ENCODE assay signal across 19 cellular contexts in the genomic region with DNA sequence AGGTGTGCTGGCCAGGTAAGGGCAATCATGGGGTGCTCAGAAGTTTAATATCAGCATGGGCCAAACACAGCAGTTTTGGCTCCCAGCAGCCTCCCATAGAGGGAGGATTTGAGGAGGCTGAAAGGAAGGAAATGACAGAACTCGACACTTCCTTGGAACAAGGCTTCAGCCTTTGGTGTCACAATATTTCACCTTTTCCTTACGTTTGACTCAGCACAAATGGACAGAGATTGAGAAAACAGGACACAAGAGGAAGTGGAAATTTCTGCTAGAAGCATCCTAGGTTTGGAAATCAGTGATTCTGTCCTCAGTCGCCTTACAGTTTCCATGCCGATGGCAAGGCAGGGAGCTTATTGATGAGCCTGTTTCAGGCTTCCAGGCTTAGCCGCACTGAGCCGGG.
"Had no signal": no experiment of that assay in that cellular context is flagged by ENCODE, and none has a peak within 500 bp of the region (broad histone marks: within the 10 kb centered on the region; RNA-seq: fewer than 3 reads in every experiment).

No MANE protein-coding gene starts in this region.

- H3K9me3 ChIP-seq: adrenal gland, esophagus squamous epithelium, thyroid gland, uterus had no signal

- H3K36me3 Mint-ChIP-seq: activated naive CD4-positive, alpha-beta T cell treated with anti-CD3 and anti-CD28 coated beads, Interleukin-2, amount 50 U/mL, for 72 hours; memory B cell had no signal

- H3K4me1 Mint-ChIP-seq: memory B cell had no signal

- H3K4me3 Mint-ChIP-seq: activated T-cell treated with anti-CD3 and anti-CD28 coated beads, Interleukin-2, amount 50 U/mL, for 72 hours; memory B cell; naive thymus-derived CD4-positive, alpha-beta T cell had no signal

- H3K4me3 ChIP-seq: adrenal gland, esophagus squamous epithelium, thyroid gland, uterus had no signal

- H3K4me1 ChIP-seq: esophagus squamous epithelium, thyroid gland, uterus had no signal

- ATAC-seq: activated naive CD4-positive, alpha-beta T cell treated with anti-CD3 and anti-CD28 coated beads, Interleukin-2, amount 50 U/mL, for 72 hours; activated T-cell treated with anti-CD3 and anti-CD28 coated beads, Interleukin-2, amount 50 U/mL, for 72 hours; naive thymus-derived CD4-positive, alpha-beta T cell had no signal

- H3K27ac ChIP-seq: thyroid gland, uterus had no signal

- DNase-seq: activated CD4-positive, alpha-beta T cell treated with anti-CD3 and anti-CD28 coated beads, Interleukin-2, amount 50 U/mL, for 4 hours; activated effector memory CD4-positive, alpha-beta T cell treated with anti-CD3 and anti-CD28 coated beads, Interleukin-2, amount 50 U/mL, for 16 hours; activated T-cell treated with anti-CD3 and anti-CD28 coated beads, Interleukin-2, amount 50 U/mL, for 72 hours; adrenal gland; dermis blood vessel endothelial cell; effector memory CD4-positive, alpha-beta T cell; esophagus squamous epithelium; hippocampal formation; left cardiac atrium; naive thymus-derived CD4-positive, alpha-beta T cell; stimulated activated CD4-positive, alpha-beta T cell treated with anti-CD3 and anti-CD28 coated beads, Interleukin-12 subunit alpha, Interleukin-12 subunit beta, amount 100 ng/mL, for 4 hours; stimulated activated CD4-positive, alpha-beta T cell treated with anti-CD3 and anti-CD28 coated beads, Interleukin-2, amount 100 ng/mL, for 24 hours; stimulated activated naive CD4-positive, alpha-beta T cell treated with Interleukin-2 at 50 U/mL for 16 hours; SW 1271; T-helper 2 cell; thyroid gland; uterus had no signal

- H3K36me3 ChIP-seq: adrenal gland, esophagus squamous epithelium, thyroid gland, uterus had no signal

- H3K27me3 ChIP-seq: adrenal gland, esophagus squamous epithelium, thyroid gland, uterus had no signal

- H3K27ac Mint-ChIP-seq: activated naive CD4-positive, alpha-beta T cell treated with anti-CD3 and anti-CD28 coated beads, Interleukin-2, amount 50 U/mL, for 72 hours; activated T-cell treated with anti-CD3 and anti-CD28 coated beads, Interleukin-2, amount 50 U/mL, for 72 hours; memory B cell had no signal
